In the genomic region with DNA sequence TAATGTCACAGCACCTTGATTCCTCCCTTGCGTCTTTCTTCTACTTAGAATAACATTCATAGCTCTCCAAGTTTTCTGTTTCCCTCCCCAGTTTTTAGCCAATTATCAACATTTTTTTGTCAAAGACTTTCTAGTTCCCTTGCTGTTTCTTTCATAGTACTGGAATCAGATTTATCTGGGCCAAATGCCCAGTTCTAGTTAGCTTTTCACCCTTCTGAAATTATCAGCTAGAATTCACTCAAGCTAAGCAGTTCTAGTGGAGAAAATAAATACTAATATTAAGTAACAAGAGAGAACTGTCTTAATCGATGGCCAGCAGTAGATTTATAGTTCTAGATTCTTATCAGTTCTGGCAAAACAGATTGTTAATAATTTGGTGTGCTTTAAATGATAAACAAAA, we compare ENCODE assay signal across 17 cellular contexts. TPM values are rescaled to one million over a fixed set of nuclear protein-coding genes. Genes with fewer than 3 reads are reported as not detected.
A peak's percentile ranks its signal among the peaks of the same experiment; 100 is the strongest.
DNase-seq lines count a peak whose midpoint lies in the region; ATAC-seq, FAIRE-seq and TF ChIP-seq lines count a peak whose summit lies in the region.
"Had no signal": no experiment of that assay in that cellular context is flagged by ENCODE, and none has a peak within 500 bp of the region (broad histone marks: within the 10 kb centered on the region; RNA-seq: fewer than 3 reads in every experiment).

No MANE protein-coding gene starts in this region.

- FAIRE-seq in astrocyte (lab: Jason Lieb, UNC): no peak
- FAIRE-seq: GM12878 had no signal

- no TSS peak for BruUV-seq in A673 (replicated peaks; lab: Mats Ljungman, UMichigan)

- POLR2A ChIA-PET in A673 (lab: Charles Lee; ENCODE audit: low non-redundant PET): interaction anchor here (0.7 kb wide), 1 partner anchor 1570 kb away, joined by 22 read pairs; no protein-coding TSS in a partner anchor

- no peak for TF ChIP-seq CTCF in A673 (conservative IDR thresholded peaks at IDR 0.05; ENCODE audit: low read depth, low read length)
- TF ChIP-seq CTCF in astrocyte (IDR thresholded peaks at IDR 0.05; ENCODE audit: insufficient read depth, low read depth, low read length): no peak
- no peak for TF ChIP-seq CTCF in fibroblast of mammary gland (conservative IDR thresholded peaks at IDR 0.05; ENCODE audit: control insufficient read depth, insufficient read depth, low read depth, low read length)
- no peak for TF ChIP-seq CTCF in retinal pigment epithelial cell (conservative IDR thresholded peaks at IDR 0.05; ENCODE audit: low read depth, low read length)
- no peak for TF ChIP-seq CTCF in dorsolateral prefrontal cortex (IDR thresholded peaks at IDR 0.05 in 54 of 56, conservative IDR thresholded peaks at IDR 0.05 in 2 of 56; ENCODE audit: low read depth in 1 of 56, partially characterized antibody in 56 of 56)

- no peaks in the 10 kb centered on the region for H3K27me3 Mint-ChIP-seq in astrocyte (ENCODE audit: low read depth, unreplicated experiment)

- no peaks in the 10 kb centered on the region for H3K9me3 ChIP-seq in A673 (ENCODE audit: low read depth, low read length, poor library complexity, severe bottlenecking)
- no peaks in the 10 kb centered on the region for H3K9me3 ChIP-seq in astrocyte (ENCODE audit: insufficient read depth, low read depth, low read length)
- H3K9me3 ChIP-seq: mucosa of descending colon had no signal

- no peak overlapping the region for H2AFZ ChIP-seq in astrocyte (ENCODE audit: low read depth, low read length)
- H2AFZ ChIP-seq: parathyroid adenoma had no signal

- H3K4me3 ChIP-seq in A673 (ENCODE audit: low read depth, low read length, poor library complexity, severe bottlenecking) (no peak overlapping the region), astrocyte (ENCODE audit: insufficient read depth, low read depth, low read length) (no peak overlapping the region), fibroblast of mammary gland (ENCODE audit: control insufficient read depth, low read depth, low read length) (no peak overlapping the region), retinal pigment epithelial cell (ENCODE audit: low read length) (no peak overlapping the region), dorsolateral prefrontal cortex (peak overlapping the region in 1 of 59 donors; percentile 2)
- H3K4me3 ChIP-seq: GM12878, mucosa of descending colon had no signal

- intact Hi-C loops in A673 (cut with micrococcal nuclease; ENCODE audit: unreplicated experiment): no loop called here
- intact Hi-C loops in dorsolateral prefrontal cortex (cut with DNase I): no loop called here

- CTCF ChIA-PET in A673 (lab: Charles Lee): interaction anchor here (0.7 kb wide), 1 partner anchor 705 kb away, joined by 3 read pairs; no protein-coding TSS in a partner anchor

- H3K9ac ChIP-seq in astrocyte (ENCODE audit: low read length): peak overlapping the region; percentile 41
- H3K9ac ChIP-seq: parathyroid adenoma had no signal

- no peaks in the 10 kb centered on the region for H3K36me3 ChIP-seq in A673 (ENCODE audit: insufficient read depth, low read length, poor library complexity, severe bottlenecking)
- no peaks in the 10 kb centered on the region for H3K36me3 ChIP-seq in astrocyte (ENCODE audit: insufficient read depth, low read length)
- H3K36me3 ChIP-seq: WERI-Rb-1 had no signal

- peak overlapping the region; percentile 2 for H3K27ac Mint-ChIP-seq in astrocyte (ENCODE audit: unreplicated experiment)
- H3K27ac Mint-ChIP-seq: activated T-helper 2 cell treated with anti-CD3 and anti-CD28 coated beads, Interferon-gamma antibody, Interleukin-2, Interleukin-4, amounts not matched to agents 10 μg/mL and 5 μg/mL and 100 μg/mL, durations not matched to agents 14 hours and 24 hours and 36 hours had no signal

- peaks cover 1% of the 10 kb centered on the region for H3K9me3 Mint-ChIP-seq in astrocyte (ENCODE audit: unreplicated experiment)
- H3K9me3 Mint-ChIP-seq: activated T-helper 2 cell treated with anti-CD3 and anti-CD28 coated beads, Interferon-gamma antibody, Interleukin-2, Interleukin-4, amounts not matched to agents 10 μg/mL and 5 μg/mL and 100 μg/mL, durations not matched to agents 14 hours and 24 hours and 36 hours had no signal

- H3K4me2 ChIP-seq in astrocyte (ENCODE audit: low read length): peak overlapping the region; percentile 6

- DNase-seq in A673 (ENCODE audit: low spot score): no peak
- DNase-seq in astrocyte (ENCODE audit: low read depth): peak; percentile 51
- DNase-seq in fibroblast of mammary gland (ENCODE audit: low read depth): peak; percentile 50
- peak; percentile 74 for DNase-seq in retinal pigment epithelial cell (ENCODE audit: low read depth)
- DNase-seq in stimulated activated naive CD8-positive, alpha-beta T cell treated with anti-CD3 and anti-CD28 coated beads, Interleukin-15, Interleukin-2, amounts not matched to agents 100 U/mL and 50 U/mL, for 24 hours: no peak
- no peak for DNase-seq in dorsolateral prefrontal cortex
- no peak for DNase-seq in NCI-H1417 (lab: John Stamatoyannopoulos, UW)
- DNase-seq: anterior cingulate cortex, kidney, mucosa of descending colon, NCI-H1930, WERI-Rb-1 had no signal

- ATAC-seq in stimulated activated naive CD8-positive, alpha-beta T cell treated with anti-CD3 and anti-CD28 coated beads, Interleukin-15, Interleukin-2, amounts not matched to agents 100 U/mL and 50 U/mL, for 24 hours: no peak
- no peak for ATAC-seq in HG02642 (IDR thresholded peaks at IDR 0.05; ENCODE audit: poor library complexity, unreplicated experiment)
- ATAC-seq: GM12878, mucosa of descending colon, Panc1 had no signal

- H4K20me1 ChIP-seq in astrocyte (ENCODE audit: insufficient read depth, low read length): no peaks in the 10 kb centered on the region

- peaks cover 66% of the 10 kb centered on the region for H3K4me1 ChIP-seq in A673 (ENCODE audit: insufficient read depth, low read length, poor library complexity, severe bottlenecking)
- H3K4me1 ChIP-seq in astrocyte (ENCODE audit: insufficient read depth, low read length): peaks cover 47% of the 10 kb centered on the region
- H3K4me1 ChIP-seq: parathyroid adenoma had no signal

- H3K27me3 ChIP-seq in A673 (replicated peaks; ENCODE audit: insufficient read depth, low read depth, low read length, poor library complexity): no peaks in the 10 kb centered on the region
- no peaks in the 10 kb centered on the region for H3K27me3 ChIP-seq in astrocyte (ENCODE audit: insufficient read depth, low read length)
- H3K27me3 ChIP-seq in dorsolateral prefrontal cortex: no peaks in the 10 kb centered on the region

- peaks cover 6% of the 10 kb centered on the region for H3K36me3 Mint-ChIP-seq in astrocyte (ENCODE audit: low read depth, unreplicated experiment)

- H3K4me3 Mint-ChIP-seq in astrocyte (ENCODE audit: unreplicated experiment): no peak overlapping the region

- H3K27ac ChIP-seq in A673 (ENCODE audit: low read depth, low read length, poor library complexity, severe bottlenecking): peak overlapping the region; percentile 44
- peak overlapping the region; percentile 83 for H3K27ac ChIP-seq in astrocyte (ENCODE audit: low read depth, low read length)
- peak overlapping the region in 5 of 59 donors; percentile 5 to 37 (median 32) for H3K27ac ChIP-seq in dorsolateral prefrontal cortex
- H3K27ac ChIP-seq: parathyroid adenoma, WERI-Rb-1 had no signal

- H3K79me2 ChIP-seq in astrocyte (ENCODE audit: insufficient read depth, low read length): no peaks in the 10 kb centered on the region
- H3K79me2 ChIP-seq: parathyroid adenoma had no signal

- H3K4me1 Mint-ChIP-seq in astrocyte (ENCODE audit: low read depth, unreplicated experiment): peaks cover 36% of the 10 kb centered on the region

RNA-seq across cellular contexts. Expression of a gene that starts 36.2 kb away (rescaled TPM):
- total RNA-seq in A673 (2021): 0.15 TPM in 1 of 2 replicates, not detected in the other
- total RNA-seq in astrocyte: 146 and 155 TPM in 2 replicates
- 100 to 1,000 TPM in 28 of 120 experiments, 10 to 100 TPM in 92; 30.0 to 193 (median 79.6) TPM for total RNA-seq in dorsolateral prefrontal cortex
- total RNA-seq: activated T-helper 2 cell treated with anti-CD3 and anti-CD28 coated beads, Interferon-gamma antibody, Interleukin-2, Interleukin-4, amounts not matched to agents 10 μg/mL and 5 μg/mL and 100 μg/mL, durations not matched to agents 14 hours and 24 hours and 36 hours had no signal

Comparison
In these comparisons a context has a peak if more than half of its experiments do, and no peak if none do; other contexts are left out.
1. DNase-seq: peak in astrocyte (single experiment), fibroblast of mammary gland (single experiment) and retinal pigment epithelial cell (single experiment); none in A673 (single experiment), stimulated activated naive CD8-positive, alpha-beta T cell treated with anti-CD3 and anti-CD28 coated beads, Interleukin-15, Interleukin-2, amounts not matched to agents 100 U/mL and 50 U/mL, for 24 hours (single experiment), dorsolateral prefrontal cortex (0 of 10) and NCI-H1417 (0 of 3).
2. RNA of a gene that starts 36.2 kb away (total RNA-seq): 146 to 155 TPM in astrocyte and 30.0 to 193 TPM in dorsolateral prefrontal cortex; 0.15 TPM in A673; every median in the first group is over 10 times any median in the second.